In genomic region chr2:60426341-60426740, GRCh38 we compare ENCODE assay signal across 34 cellular contexts.
"Had no signal": no experiment of that assay in that cellular context is flagged by ENCODE, and none has a peak within 500 bp of the region (broad histone marks: within the 10 kb centered on the region; RNA-seq: fewer than 3 reads in every experiment).

No MANE protein-coding gene starts in this region.

- H3K27me3 ChIP-seq: MG63 had no signal

- H3K4me3 ChIP-seq: MG63 had no signal

- H3K36me3 ChIP-seq: MG63 had no signal

- DNase-seq: Karpas-422, Kasumi-1, MG63, MM.1S, MV-4-11, NCI-H1048, NCI-H1092, NCI-H1092 treated with DMSO at 0.1 percent for 48 hours, NCI-H1105, NCI-H1105 treated with DMSO at 0.1 percent for 48 hours, NCI-H1417, NCI-H1417 treated with DMSO at 0.1 percent for 48 hours, NCI-H1436, NCI-H1436 treated with DMSO at 0.1 percent for 48 hours, NCI-H146, NCI-H1694, NCI-H1694 treated with DMSO at 0.1 percent for 48 hours, NCI-H187, NCI-H187 treated with DMSO at 0.1 percent for 48 hours, NCI-H1930, NCI-H2029, NCI-H2029 treated with DMSO at 0.1 percent for 48 hours, NCI-H2081, NCI-H2081 treated with DMSO at 0.1 percent for 48 hours, NCI-H2107, NCI-H2171, NCI-H2171 treated with DMSO at 0.1 percent for 48 hours, NCI-H2227 treated with DMSO at 0.1 percent for 48 hours, NCI-H226, NCI-H345, NCI-H446, NCI-H446 treated with DMSO at 0.1 percent for 48 hours, NCI-H510A, NCI-H510A treated with DMSO at 0.1 percent for 48 hours had no signal

- H3K9me3 ChIP-seq: MG63 had no signal
